In the genomic region with DNA sequence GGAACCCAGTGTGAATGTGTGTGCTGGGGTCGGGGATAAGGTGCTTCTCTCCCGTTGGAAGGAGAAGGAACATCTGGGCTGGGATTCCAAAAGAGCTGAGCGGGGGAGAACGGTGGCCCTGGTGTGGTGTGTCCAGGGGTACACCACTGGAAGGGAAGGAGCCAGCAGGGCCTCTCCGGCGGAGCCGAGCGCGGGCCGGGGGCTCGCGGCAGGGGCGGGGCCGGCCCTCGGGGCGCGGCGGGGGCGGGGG, we compare ENCODE assay signal across 8 cellular contexts. TPM values are rescaled to one million over a fixed set of nuclear protein-coding genes. Genes with fewer than 3 reads are reported as not detected.
DNase-seq lines count a peak whose midpoint lies in the region; ATAC-seq, FAIRE-seq and TF ChIP-seq lines count a peak whose summit lies in the region.

No MANE protein-coding gene starts in this region.

- peaks cover under 1% of the 10 kb centered on the region for H3K27me3 Mint-ChIP-seq in activated T-cell treated with anti-CD3 and anti-CD28 coated beads, Interleukin-2, amount 50 U/mL, for 4 hours (ENCODE audit: low read depth)
- peaks cover 5% of the 10 kb centered on the region for H3K27me3 Mint-ChIP-seq in activated CD8-positive, alpha-beta T cell treated with anti-CD3 and anti-CD28 coated beads, Interleukin-2, amount 10 ng/mL, durations not matched to agents 7 days and 5 days (ENCODE audit: low read depth)

- H3K27ac ChIP-seq in keratinocyte (ENCODE audit: control insufficient read depth, insufficient read depth, low read length) (peak overlapping the region; percentile 56), transverse colon (peak overlapping the region; percentile 63 to 94 (median 90))

- dilution Hi-C loops in keratinocyte (cut with MboI; ENCODE audit: extremely low pct_ligation_motif_present, low sequenced_read_pairs), result no loop called here

- peak overlapping the region; percentile 76 for H3K4me2 ChIP-seq in keratinocyte (ENCODE audit: control insufficient read depth, extremely low read depth, insufficient read depth, low read depth, low read length)

- ATAC-seq in activated T-cell treated with anti-CD3 and anti-CD28 coated beads, Interleukin-2, amount 50 U/mL, for 4 hours, result no peak
- no peak for ATAC-seq in activated CD8-positive, alpha-beta T cell treated with anti-CD3 and anti-CD28 coated beads, Interleukin-2, amount 10 ng/mL, durations not matched to agents 7 days and 5 days
- ATAC-seq in GM19328 (IDR thresholded peaks at IDR 0.05; ENCODE audit: unreplicated experiment), result no peak

- no peaks in the 10 kb centered on the region for H3K9me1 ChIP-seq in keratinocyte (ENCODE audit: control insufficient read depth, extremely low read depth, insufficient read depth, low read length)

- 0% methylated on average over 4 of the region's 19 CpGs; no CpG with 5 or more reads in 1 of the 2 donors for WGBS in transverse colon (ENCODE audit: low coverage in 1 of 2), 2 donors

- DNase-seq in activated T-cell treated with anti-CD3 and anti-CD28 coated beads, Interleukin-2, amount 50 U/mL, for 4 hours, result no peak
- DNase-seq in activated T-cell treated with anti-CD3 and anti-CD28 coated beads, Interleukin-2, amount 50 U/mL, for 1 hour, result no peak
- DNase-seq in activated CD8-positive, alpha-beta T cell treated with anti-CD3 and anti-CD28 coated beads, Interleukin-2, amount 10 ng/mL, durations not matched to agents 7 days and 5 days, result no peak
- DNase-seq in keratinocyte (ENCODE audit: low read depth, low spot score) (no peak), transverse colon (no peak), SW 1271 (lab: John Stamatoyannopoulos, UW) (no peak)
- DNase-seq in effector CD8-positive, alpha-beta T cell (lab: John Stamatoyannopoulos, UW), result no peak

- POLR2A ChIA-PET in activated CD8-positive, alpha-beta T cell treated with anti-CD3 and anti-CD28 coated beads, Interleukin-2, amount 10 ng/mL, durations not matched to agents 7 days and 5 days (lab: Charles Lee), result interaction anchor here (1.6 kb wide), 1 partner anchor 13 kb away, joined by 7 read pairs; no protein-coding TSS in a partner anchor

- no peak for FAIRE-seq in keratinocyte (lab: Jason Lieb, UNC)

- H3K79me2 ChIP-seq in keratinocyte (ENCODE audit: control insufficient read depth, insufficient read depth, low read length), result peaks cover 40% of the 10 kb centered on the region

- H3K9me3 ChIP-seq in keratinocyte (ENCODE audit: control insufficient read depth, low read depth, low read length), result no peaks in the 10 kb centered on the region
- no peaks in the 10 kb centered on the region for H3K9me3 ChIP-seq in transverse colon

- in situ Hi-C loops in transverse colon (cut with MboI; ENCODE audit: low pct_ligation_motif_present in 1 of 4, low pct_unique_long_range_greater_than_20kb in 1 of 4, low sequenced_read_pairs in 3 of 4), result no loop called here

- H3K9me3 Mint-ChIP-seq in activated T-cell treated with anti-CD3 and anti-CD28 coated beads, Interleukin-2, amount 50 U/mL, for 4 hours, result no peaks in the 10 kb centered on the region
- no peaks in the 10 kb centered on the region for H3K9me3 Mint-ChIP-seq in activated CD8-positive, alpha-beta T cell treated with anti-CD3 and anti-CD28 coated beads, Interleukin-2, amount 10 ng/mL, durations not matched to agents 7 days and 5 days (ENCODE audit: insufficient read depth)

- peak overlapping the region; percentile 80 for H2AFZ ChIP-seq in keratinocyte (ENCODE audit: control insufficient read depth, low read length)

- CTCF ChIA-PET in activated CD8-positive, alpha-beta T cell treated with anti-CD3 and anti-CD28 coated beads, Interleukin-2, amount 10 ng/mL, durations not matched to agents 7 days and 5 days (lab: Charles Lee), result interaction anchor here (0.6 to 5.9 kb wide), 5 partner anchors 10 to 783 kb away, joined by 3 to 70 read pairs (median 4); no protein-coding TSS in a partner anchor

- TF ChIP-seq POLR2A in transverse colon (IDR thresholded peaks at IDR 0.05), result no peak

- H3K4me3 Mint-ChIP-seq in activated T-cell treated with anti-CD3 and anti-CD28 coated beads, Interleukin-2, amount 50 U/mL, for 4 hours, result peak overlapping the region; percentile 84
- H3K4me3 Mint-ChIP-seq in activated CD8-positive, alpha-beta T cell treated with anti-CD3 and anti-CD28 coated beads, Interleukin-2, amount 10 ng/mL, durations not matched to agents 7 days and 5 days, result peak overlapping the region; percentile 85

- no peak for TF ChIP-seq EP300 in transverse colon (IDR thresholded peaks at IDR 0.05; ENCODE audit: low read depth)

- H3K4me3 ChIP-seq in keratinocyte (ENCODE audit: control insufficient read depth in 2 of 3, extremely low read depth in 1 of 3, insufficient read depth in 2 of 3, low read depth in 1 of 3, low read length in 3 of 3) (peak overlapping the region; percentile 42 to 60 (median 55)), transverse colon (peak overlapping the region; percentile 32 to 89 (median 75))

- TF ChIP-seq CTCF in keratinocyte (optimal IDR thresholded peaks at IDR 0.05 in 1 of 3, IDR thresholded peaks at IDR 0.05 in 1 of 3, conservative IDR thresholded peaks at IDR 0.05 in 1 of 3; ENCODE audit: extremely low read depth in 1 of 3, insufficient read depth in 2 of 3, low read length in 3 of 3) (no peak), transverse colon (IDR thresholded peaks at IDR 0.05) (no peak)

- H3K27ac Mint-ChIP-seq in activated CD8-positive, alpha-beta T cell treated with anti-CD3 and anti-CD28 coated beads, Interleukin-2, amount 10 ng/mL, durations not matched to agents 7 days and 5 days, result peak overlapping the region; percentile 89

- intact Hi-C loops in transverse colon (cut with DNase I; ENCODE audit: low total_unique reads), result no loop called here

- peak overlapping the region; percentile 95 for H3K9ac ChIP-seq in keratinocyte (ENCODE audit: control insufficient read depth, extremely low read depth, insufficient read depth, low read length)

- no peaks in the 10 kb centered on the region for H3K36me3 Mint-ChIP-seq in activated T-cell treated with anti-CD3 and anti-CD28 coated beads, Interleukin-2, amount 50 U/mL, for 4 hours (ENCODE audit: insufficient read depth)
- H3K36me3 Mint-ChIP-seq in activated CD8-positive, alpha-beta T cell treated with anti-CD3 and anti-CD28 coated beads, Interleukin-2, amount 10 ng/mL, durations not matched to agents 7 days and 5 days (ENCODE audit: low read depth), result no peaks in the 10 kb centered on the region

- H3K4me1 ChIP-seq in keratinocyte (ENCODE audit: control insufficient read depth, extremely low read depth, insufficient read depth, low read length) (peaks cover 28% of the 10 kb centered on the region), transverse colon (peaks cover 14 to 51% (median 38%) of the 10 kb centered on the region in 4 donors)

- H4K20me1 ChIP-seq in keratinocyte (ENCODE audit: control insufficient read depth, extremely low read depth, insufficient read depth, low read length), result peaks cover 5% of the 10 kb centered on the region

- H3K27me3 ChIP-seq in keratinocyte (ENCODE audit: control insufficient read depth, extremely low read depth, insufficient read depth, low read length) (no peaks in the 10 kb centered on the region), transverse colon (peaks cover 3% of the 10 kb centered on the region)

- peaks cover 5 to 6% of the 10 kb centered on the region in 2 experiments for H3K36me3 ChIP-seq in keratinocyte (ENCODE audit: control insufficient read depth in 2 of 2, extremely low read depth in 1 of 2, insufficient read depth in 2 of 2, low read length in 2 of 2)
- no peaks in the 10 kb centered on the region for H3K36me3 ChIP-seq in transverse colon

- H3K4me1 Mint-ChIP-seq in activated T-cell treated with anti-CD3 and anti-CD28 coated beads, Interleukin-2, amount 50 U/mL, for 4 hours (ENCODE audit: low read depth), result peaks cover 19% of the 10 kb centered on the region
- H3K4me1 Mint-ChIP-seq in activated CD8-positive, alpha-beta T cell treated with anti-CD3 and anti-CD28 coated beads, Interleukin-2, amount 10 ng/mL, durations not matched to agents 7 days and 5 days (ENCODE audit: low read depth), result peaks cover 34% of the 10 kb centered on the region

RNA-seq across cellular contexts. Expression of a gene that starts 0.2 kb away (rescaled TPM):
- total RNA-seq in activated T-cell treated with anti-CD3 and anti-CD28 coated beads, Interleukin-2, amount 50 U/mL, for 4 hours, result 100 to 1,000 TPM; 131 to 157 (median 134) TPM
- 100 to 1,000 TPM; 179 to 193 TPM for total RNA-seq in activated CD8-positive, alpha-beta T cell treated with anti-CD3 and anti-CD28 coated beads, Interleukin-2, amount 10 ng/mL, durations not matched to agents 7 days and 5 days
- 65.9 to 82.9 TPM (median 73.8 TPM) in 3 replicates for polyA plus RNA-seq in keratinocyte
- 22.2 TPM for polyA plus RNA-seq in keratinocyte (2011; ENCODE audit: low read depth)
- 60.8 and 81.6 TPM in 2 replicates for polyA plus RNA-seq in keratinocyte (2011; cell fraction: cytosol; rRNA removed)
- 63.6 and 79.7 TPM in 2 replicates for polyA plus RNA-seq in keratinocyte (2011; cell fraction: nucleus; rRNA removed)
- 46.3 and 93.2 TPM in 2 replicates for polyA plus RNA-seq in keratinocyte (2012; ENCODE audit: low replicate concordance)
- polyA minus RNA-seq in keratinocyte, result 112 to 260 TPM (median 115 TPM) in 3 replicates
- polyA minus RNA-seq in keratinocyte (2011; cell fraction: cytosol; rRNA and poly(A)+ RNA removed), result 137 TPM
- 71.3 and 74.2 TPM in 2 replicates for polyA minus RNA-seq in keratinocyte (2011; cell fraction: nucleus; rRNA and poly(A)+ RNA removed)
- total RNA-seq in transverse colon, result 100 to 1,000 TPM; 153 to 202 (median 174) TPM

RNA-seq across cellular contexts. Expression of a gene that starts 57.1 kb away (rescaled TPM):
- total RNA-seq in activated T-cell treated with anti-CD3 and anti-CD28 coated beads, Interleukin-2, amount 50 U/mL, for 4 hours, result 100 to 1,000 TPM; 417 to 447 (median 437) TPM
- 1,000 to 10,000 TPM; 1,268 to 1,303 TPM for total RNA-seq in activated CD8-positive, alpha-beta T cell treated with anti-CD3 and anti-CD28 coated beads, Interleukin-2, amount 10 ng/mL, durations not matched to agents 7 days and 5 days
- 38.5 to 222 TPM (median 130 TPM) in 3 replicates for polyA plus RNA-seq in keratinocyte
- 28.8 TPM for polyA plus RNA-seq in keratinocyte (2011; ENCODE audit: low read depth)
- polyA plus RNA-seq in keratinocyte (2011; cell fraction: cytosol; rRNA removed), result 90.7 and 132 TPM in 2 replicates
- polyA plus RNA-seq in keratinocyte (2011; cell fraction: nucleus; rRNA removed), result 47.0 and 59.5 TPM in 2 replicates
- polyA plus RNA-seq in keratinocyte (2012; ENCODE audit: low replicate concordance), result 113 and 220 TPM in 2 replicates
- polyA minus RNA-seq in keratinocyte, result 12.7 to 64.4 TPM (median 19.5 TPM) in 3 replicates
- 25.9 TPM for polyA minus RNA-seq in keratinocyte (2011; cell fraction: cytosol; rRNA and poly(A)+ RNA removed)
- polyA minus RNA-seq in keratinocyte (2011; cell fraction: nucleus; rRNA and poly(A)+ RNA removed), result 5.9 and 12.9 TPM in 2 replicates
- total RNA-seq in transverse colon, result 100 to 1,000 TPM in 3 of 4 donors, 10 to 100 TPM in 1; 58.7 to 194 (median 165) TPM
